24 cellular contexts compared by ENCODE assay signal in genomic region chr2:109494351-109494750, GRCh38.
A peak's percentile ranks its signal among the peaks of the same experiment; 100 is the strongest.
DNase-seq lines count a peak whose midpoint lies in the region; ATAC-seq, FAIRE-seq and TF ChIP-seq lines count a peak whose summit lies in the region.
"Had no signal": no experiment of that assay in that cellular context is flagged by ENCODE, and none has a peak within 500 bp of the region (broad histone marks: within the 10 kb centered on the region; RNA-seq: fewer than 3 reads in every experiment).

No MANE protein-coding gene starts in this region.

- ATAC-seq in mucosa of descending colon (peak; percentile 77), HG03045 (IDR thresholded peaks at IDR 0.05; ENCODE audit: unreplicated experiment) (no peak), HG02610 (IDR thresholded peaks at IDR 0.05; ENCODE audit: unreplicated experiment) (no peak)

- peaks cover 46% of the 10 kb centered on the region for H3K4me1 Mint-ChIP-seq in chondrocyte (ENCODE audit: low read depth)
- H3K4me1 Mint-ChIP-seq: CD4-positive, CD25-positive, alpha-beta regulatory T cell had no signal

- no peak overlapping the region for H3K27ac Mint-ChIP-seq in chondrocyte (ENCODE audit: unreplicated experiment)
- H3K27ac Mint-ChIP-seq: CD4-positive, CD25-positive, alpha-beta regulatory T cell had no signal

- no peaks in the 10 kb centered on the region for H3K9me3 Mint-ChIP-seq in chondrocyte (ENCODE audit: low read depth)
- H3K9me3 Mint-ChIP-seq: CD4-positive, CD25-positive, alpha-beta regulatory T cell had no signal

- TF ChIP-seq CTCF in Peyer's patch (IDR thresholded peaks at IDR 0.05) (no peak), bronchial epithelial cell (IDR thresholded peaks at IDR 0.05; ENCODE audit: insufficient read depth, low read length, severe bottlenecking) (no peak), mucosa of descending colon (IDR thresholded peaks at IDR 0.05) (no peak), chondrocyte (IDR thresholded peaks at IDR 0.05) (no peak), brain microvascular endothelial cell (IDR thresholded peaks at IDR 0.05; ENCODE audit: low read depth, low read length, missing control alignments) (no peak)

- FAIRE-seq in bronchial epithelial cell (lab: Jason Lieb, UNC) = peak; percentile 13
- FAIRE-seq in small intestine (lab: Jason Lieb, UNC) = no peak
- FAIRE-seq: A204.1, D721Med, GM18507 had no signal

- in situ Hi-C loops in brain microvascular endothelial cell (cut with HindIII; ENCODE audit: low pct_ligation_motif_present, low sequenced_read_pairs) = loop anchor here (25.0 kb wide), 1 partner anchor 357 kb away; the partner anchor contains the start of gene SH3RF3

- TF ChIP-seq POLR2A in Peyer's patch (IDR thresholded peaks at IDR 0.05) = no peak

- H3K4me3 ChIP-seq in Peyer's patch = no peak overlapping the region
- H3K4me3 ChIP-seq in bronchial epithelial cell (ENCODE audit: low read depth, low read length) = no peak overlapping the region
- H3K4me3 ChIP-seq in mucosa of descending colon = no peak overlapping the region
- H3K4me3 ChIP-seq in small intestine (ENCODE audit: low read depth in 1 of 2, low read length in 2 of 2) = no peak overlapping the region
- H3K4me3 ChIP-seq in brain microvascular endothelial cell (ENCODE audit: low read depth, low read length) = no peak overlapping the region
- H3K4me3 ChIP-seq: BLaER1, GM23248 had no signal

- intact Hi-C loops in mucosa of descending colon (cut with DNase I, micrococcal nuclease) = no loop called here

- H3K4me1 ChIP-seq in Peyer's patch (peaks cover 0 to 13% (median 0%) of the 10 kb centered on the region in 4 donors), mucosa of descending colon (ENCODE audit: low read depth) (peaks cover 29% of the 10 kb centered on the region), small intestine (ENCODE audit: control insufficient read depth in 2 of 2, insufficient read depth in 1 of 2, low read depth in 1 of 2, low read length in 1 of 2) (no peaks in the 10 kb centered on the region)

- H3K9me3 ChIP-seq in Peyer's patch = no peaks in the 10 kb centered on the region
- no peaks in the 10 kb centered on the region for H3K9me3 ChIP-seq in mucosa of descending colon
- H3K9me3 ChIP-seq in small intestine (ENCODE audit: control insufficient read depth, low read depth) = no peaks in the 10 kb centered on the region

- DNase-seq in Peyer's patch (peak in 2 of 3 donors; percentile 74 to 76), bronchial epithelial cell (ENCODE audit: low read depth) (no peak), mucosa of descending colon (peak in 2 of 3 donors; percentile 60 to 61), small intestine (peak; percentile 87), chondrocyte (ENCODE audit: low spot score) (no peak), brain microvascular endothelial cell (no peak)
- DNase-seq: CD4-positive, CD25-positive, alpha-beta regulatory T cell; H7; KBM-7; MV-4-11; NCI-H1105; NCI-H146; NCI-H1930; NCI-H2107; NCI-H524; NCI-H774; SHP77 had no signal

- no peak overlapping the region for H3K4me3 Mint-ChIP-seq in chondrocyte (ENCODE audit: unreplicated experiment)
- H3K4me3 Mint-ChIP-seq: CD4-positive, CD25-positive, alpha-beta regulatory T cell had no signal

- no peaks in the 10 kb centered on the region for H3K36me3 ChIP-seq in Peyer's patch
- no peaks in the 10 kb centered on the region for H3K36me3 ChIP-seq in bronchial epithelial cell (ENCODE audit: control insufficient read depth, insufficient read depth, low read length)
- no peaks in the 10 kb centered on the region for H3K36me3 ChIP-seq in mucosa of descending colon (ENCODE audit: low read depth)
- no peaks in the 10 kb centered on the region for H3K36me3 ChIP-seq in small intestine (ENCODE audit: control insufficient read depth in 2 of 2, insufficient read depth in 2 of 2, low read length in 2 of 2)
- H3K36me3 ChIP-seq in brain microvascular endothelial cell (replicated peaks) = no peaks in the 10 kb centered on the region

- WGBS in small intestine, 3 donors = 11 to 61% (median 38%) methylated on average over 3 of the region's 3 CpGs

- H3K27me3 Mint-ChIP-seq in chondrocyte (ENCODE audit: low read depth) = no peaks in the 10 kb centered on the region
- H3K27me3 Mint-ChIP-seq: CD4-positive, CD25-positive, alpha-beta regulatory T cell had no signal

- peaks cover 19% of the 10 kb centered on the region for H3K36me3 Mint-ChIP-seq in chondrocyte (ENCODE audit: low read depth)

- H3K27ac ChIP-seq in Peyer's patch (peak overlapping the region in 2 of 4 donors; percentile 30 to 49), small intestine (ENCODE audit: low read depth in 1 of 2, low read length in 1 of 2) (no peak overlapping the region), brain microvascular endothelial cell (no peak overlapping the region)
- H3K27ac ChIP-seq: BLaER1, GM23248 had no signal

- H3K27me3 ChIP-seq in Peyer's patch (no peaks in the 10 kb centered on the region), bronchial epithelial cell (ENCODE audit: control insufficient read depth, insufficient read depth, low read length) (peaks cover 5% of the 10 kb centered on the region), small intestine (ENCODE audit: control insufficient read depth in 2 of 2, insufficient read depth in 2 of 2, low read length in 2 of 2) (no peaks in the 10 kb centered on the region), brain microvascular endothelial cell (replicated peaks) (no peaks in the 10 kb centered on the region)
- H3K27me3 ChIP-seq: BLaER1 had no signal

Comparison
In these comparisons a context has a peak if more than half of its experiments do, and no peak if none do; other contexts are left out.
1. DNase-seq: peak in Peyer's patch (2 of 3), mucosa of descending colon (2 of 3) and small intestine (single experiment); none in bronchial epithelial cell (single experiment), chondrocyte (single experiment) and brain microvascular endothelial cell (single experiment).